In genomic region chr15:80155378-80156175, GRCh38 we compare ENCODE assay signal across 8 cellular contexts. TPM values are rescaled to one million over a fixed set of nuclear protein-coding genes. Genes with fewer than 3 reads are reported as not detected.
DNase-seq lines count a peak whose midpoint lies in the region; ATAC-seq and TF ChIP-seq lines count a peak whose summit lies in the region.
"Not testable (repeated sequence)": the region's sequence is repeated elsewhere in the genome, so short reads cannot be mapped to it uniquely, and the experiment has no call there.

No MANE protein-coding gene starts in this region.

- not testable (repeated sequence) for ATAC-seq in CD4-positive, alpha-beta T cell (ENCODE audit: poor library complexity); Panc1; activated CD8-positive, alpha-beta T cell treated with anti-CD3 and anti-CD28 coated beads for 36 hours; effector memory CD8-positive, alpha-beta T cell (replicated peaks)

- 64 to 67% methylated on average over 16 of the region's 16 CpGs for WGBS in thyroid gland, 2 donors

- H3K36me3 Mint-ChIP-seq in CD4-positive, alpha-beta T cell (ENCODE audit: low read depth); effector memory CD8-positive, alpha-beta T cell (ENCODE audit: insufficient read depth): not testable (repeated sequence)
- peaks cover 19% of the 10 kb centered on the region for H3K36me3 Mint-ChIP-seq in activated CD8-positive, alpha-beta T cell treated with anti-CD3 and anti-CD28 coated beads for 36 hours (ENCODE audit: low read depth)
- peaks cover 23% of the 10 kb centered on the region for H3K36me3 Mint-ChIP-seq in nephron progenitor cell (ENCODE audit: low read depth)

- not testable (repeated sequence) for H3K9me3 Mint-ChIP-seq in CD4-positive, alpha-beta T cell; activated CD8-positive, alpha-beta T cell treated with anti-CD3 and anti-CD28 coated beads for 36 hours; effector memory CD8-positive, alpha-beta T cell; nephron progenitor cell

- H3K27ac ChIP-seq in CD4-positive, alpha-beta T cell (ENCODE audit: low read depth, low read length); Panc1 (ENCODE audit: low read length): not testable (repeated sequence)
- peak overlapping the region; percentile 13 for H3K27ac ChIP-seq in KOPT-K1 (ENCODE audit: low read depth, low read length, poor library complexity, severe bottlenecking)
- peak overlapping the region in 2 of 3 donors; percentile 10 to 11 for H3K27ac ChIP-seq in thyroid gland

- not testable (repeated sequence) for DNase-seq in CD4-positive, alpha-beta T cell; Panc1 (ENCODE audit: low read depth, low spot score); effector memory CD8-positive, alpha-beta T cell
- DNase-seq in activated CD8-positive, alpha-beta T cell treated with anti-CD3 and anti-CD28 coated beads for 36 hours: peak; percentile 27
- DNase-seq in kidney epithelial cell (ENCODE audit: low read depth) (peak; percentile 61), nephron progenitor cell (peak; percentile 46), thyroid gland (peak; percentile 71 to 76)

- H3K4me3 Mint-ChIP-seq in CD4-positive, alpha-beta T cell: peak overlapping the region; percentile 87
- H3K4me3 Mint-ChIP-seq in activated CD8-positive, alpha-beta T cell treated with anti-CD3 and anti-CD28 coated beads for 36 hours; effector memory CD8-positive, alpha-beta T cell: not testable (repeated sequence)
- peak overlapping the region; percentile 96 for H3K4me3 Mint-ChIP-seq in nephron progenitor cell

- TF ChIP-seq CTCF in CD4-positive, alpha-beta T cell (IDR thresholded peaks at IDR 0.05); Panc1 (IDR thresholded peaks at IDR 0.05); activated CD8-positive, alpha-beta T cell treated with anti-CD3 and anti-CD28 coated beads for 36 hours (IDR thresholded peaks at IDR 0.05); kidney epithelial cell (IDR thresholded peaks at IDR 0.05; ENCODE audit: insufficient read depth, low read length, poor library complexity, severe bottlenecking); nephron progenitor cell (IDR thresholded peaks at IDR 0.05); thyroid gland (IDR thresholded peaks at IDR 0.05): not testable (repeated sequence)

- not testable (repeated sequence) for H3K27me3 Mint-ChIP-seq in CD4-positive, alpha-beta T cell; activated CD8-positive, alpha-beta T cell treated with anti-CD3 and anti-CD28 coated beads for 36 hours; effector memory CD8-positive, alpha-beta T cell
- peaks cover 10% of the 10 kb centered on the region for H3K27me3 Mint-ChIP-seq in nephron progenitor cell (ENCODE audit: low read depth, poor library complexity)

- BruUV-seq in Panc1 (replicated peaks; lab: Mats Ljungman, UMichigan): TSS peak; percentile 33

- H3K4me1 ChIP-seq in Panc1 (ENCODE audit: control insufficient read depth, insufficient read depth, low read length): peaks cover 22% of the 10 kb centered on the region
- H3K4me1 ChIP-seq in thyroid gland: peaks cover 30 to 53% of the 10 kb centered on the region in 2 donors

- POLR2A ChIA-PET in CD4-positive, alpha-beta T cell (lab: Charles Lee); Panc1 (lab: Charles Lee); activated CD8-positive, alpha-beta T cell treated with anti-CD3 and anti-CD28 coated beads for 36 hours (lab: Charles Lee): not testable (repeated sequence)

- intact Hi-C loops in CD4-positive, alpha-beta T cell (cut with DNase I, micrococcal nuclease): loop anchor here in 1 of 2 experiments (2.0 kb wide), 1 partner anchor 231 kb away; no protein-coding TSS in a partner anchor
- intact Hi-C loops in Panc1 (cut with micrococcal nuclease; ENCODE audit: unreplicated experiment); activated CD8-positive, alpha-beta T cell treated with anti-CD3 and anti-CD28 coated beads for 36 hours (cut with micrococcal nuclease): not testable (repeated sequence)
- intact Hi-C loops in thyroid gland (cut with DNase I): loop anchor here (5.0 to 10.0 kb wide), 2 partner anchors 98 to 231 kb away; partner anchors contain the start of gene ZFAND6

- H3K27me3 ChIP-seq in CD4-positive, alpha-beta T cell (ENCODE audit: control insufficient read depth, insufficient read depth, low read length); Panc1 (ENCODE audit: control insufficient read depth, insufficient read depth, low read length); kidney epithelial cell (ENCODE audit: control insufficient read depth, insufficient read depth, low read length); thyroid gland: not testable (repeated sequence)

- peaks cover 16% of the 10 kb centered on the region; the same call in 1 of the 2 replicates for H3K36me3 ChIP-seq in KOPT-K1 (ENCODE audit: insufficient read depth, low read length)
- not testable (repeated sequence) for H3K36me3 ChIP-seq in Panc1 (ENCODE audit: control insufficient read depth, insufficient read depth, low read length); kidney epithelial cell (ENCODE audit: control insufficient read depth, insufficient read depth, low read length); thyroid gland

- not testable (repeated sequence) for H3K27ac Mint-ChIP-seq in CD4-positive, alpha-beta T cell; activated CD8-positive, alpha-beta T cell treated with anti-CD3 and anti-CD28 coated beads for 36 hours
- H3K27ac Mint-ChIP-seq in effector memory CD8-positive, alpha-beta T cell: peak overlapping the region; percentile 12 to 89
- peak overlapping the region; percentile 96 for H3K27ac Mint-ChIP-seq in nephron progenitor cell

- in situ Hi-C loops in Panc1 (cut with HindIII; ENCODE audit: low pct_unique_long_range_greater_than_20kb, low sequenced_read_pairs): not testable (repeated sequence)

- not testable (repeated sequence) for TF ChIP-seq POLR2A in thyroid gland (IDR thresholded peaks at IDR 0.05)

- H3K9me3 ChIP-seq in CD4-positive, alpha-beta T cell (ENCODE audit: control insufficient read depth, low read length); KOPT-K1 (ENCODE audit: insufficient read depth, low read length, poor library complexity, severe bottlenecking); Panc1 (ENCODE audit: control insufficient read depth, insufficient read depth, low read depth, low read length); thyroid gland: not testable (repeated sequence)

- peaks cover 31% of the 10 kb centered on the region for H3K4me1 Mint-ChIP-seq in CD4-positive, alpha-beta T cell (ENCODE audit: low read depth)
- peaks cover 42% of the 10 kb centered on the region for H3K4me1 Mint-ChIP-seq in activated CD8-positive, alpha-beta T cell treated with anti-CD3 and anti-CD28 coated beads for 36 hours (ENCODE audit: low read depth)
- H3K4me1 Mint-ChIP-seq in effector memory CD8-positive, alpha-beta T cell (ENCODE audit: low read depth in 2 of 2): peaks cover 21 to 22% of the 10 kb centered on the region in 2 donors
- H3K4me1 Mint-ChIP-seq in nephron progenitor cell: peaks cover 84% of the 10 kb centered on the region

- CTCF ChIA-PET in CD4-positive, alpha-beta T cell (lab: Charles Lee): interaction anchor here (1.6 kb wide), 1 partner anchor 11 kb away, joined by 3 read pairs; no protein-coding TSS in a partner anchor
- CTCF ChIA-PET in Panc1 (lab: Charles Lee); activated CD8-positive, alpha-beta T cell treated with anti-CD3 and anti-CD28 coated beads for 36 hours (lab: Charles Lee): not testable (repeated sequence)

- not testable (repeated sequence) for H3K4me3 ChIP-seq in Panc1 (ENCODE audit: low read depth in 2 of 2, low read length in 2 of 2); kidney epithelial cell (ENCODE audit: low read depth, low read length); thyroid gland (replicated peaks in 1 of 3)

RNA-seq across cellular contexts. Expression of gene FAH, which starts 2.8 kb away (rescaled TPM):
- 1 to 10 TPM; 2.5 to 2.6 TPM for total RNA-seq in CD4-positive, alpha-beta T cell
- total RNA-seq in Panc1 (2021; ENCODE audit: unreplicated experiment) (38.0 TPM), kidney epithelial cell (21.1 and 26.9 TPM in 2 replicates), thyroid gland (10 to 100 TPM; 14.0 to 30.2 (median 21.2) TPM)
- polyA plus RNA-seq in Panc1 (2012; ENCODE audit: insufficient read length): 32.5 TPM
- 10 to 100 TPM; 58.9 to 61.0 TPM for total RNA-seq in activated CD8-positive, alpha-beta T cell treated with anti-CD3 and anti-CD28 coated beads for 36 hours
